In genomic region chr7:104008107-104008506, GRCh38 we compare ENCODE assay signal across 12 cellular contexts. TPM values are rescaled to one million over a fixed set of nuclear protein-coding genes. Genes with fewer than 3 reads are reported as not detected.
"Had no signal": no experiment of that assay in that cellular context is flagged by ENCODE, and none has a peak within 500 bp of the region (broad histone marks: within the 10 kb centered on the region; RNA-seq: fewer than 3 reads in every experiment).

No MANE protein-coding gene starts in this region.

- H2AFZ ChIP-seq: GM23248, GM23338 had no signal

- H3K4me2 ChIP-seq: GM23338 had no signal

- H3K9me3 ChIP-seq: HAP-1 had no signal

- H3K36me3 ChIP-seq: HAP-1 had no signal

- H3K4me3 ChIP-seq: GM23248, GM23338, HAP-1 had no signal

- H3K27ac ChIP-seq: GM23248 had no signal

- ATAC-seq: GM23338, HCT116 had no signal

- H3K4me1 ChIP-seq: HAP-1 had no signal

- H3K9ac ChIP-seq: GM23248 had no signal

- DNase-seq: GM23248, GOT3, H7, H9, HCEC 1CT, HFFc6 had no signal

- FAIRE-seq: H1, H54 had no signal

RNA-seq across cellular contexts. Expression of gene RELN, which starts 18.6 kb away (rescaled TPM):
- total RNA-seq: H4 had no signal
